15 cellular contexts compared by ENCODE assay signal in genomic region chr3:174132421-174133042, GRCh38.
"Had no signal": no experiment of that assay in that cellular context is flagged by ENCODE, and none has a peak within 500 bp of the region (broad histone marks: within the 10 kb centered on the region; RNA-seq: fewer than 3 reads in every experiment).

No MANE protein-coding gene starts in this region.

- H3K27me3 Mint-ChIP-seq: activated CD4-positive, alpha-beta memory T cell treated with anti-CD3 and anti-CD28 coated beads, Interleukin-2, amount 10 ng/mL, durations not matched to agents 7 days and 5 days; activated naive CD4-positive, alpha-beta T cell treated with anti-CD3 and anti-CD28 coated beads, Interleukin-2, amount 10 ng/mL, durations not matched to agents 7 days and 5 days; activated T-cell treated with anti-CD3 and anti-CD28 coated beads, Interleukin-2, amount 50 U/mL, for 24 hours had no signal

- DNase-seq: activated CD4-positive, alpha-beta memory T cell treated with anti-CD3 and anti-CD28 coated beads, Interleukin-2, amount 10 ng/mL, durations not matched to agents 7 days and 5 days; activated CD4-positive, alpha-beta T cell treated with anti-CD3 and anti-CD28 coated beads for 4 hours; activated naive CD4-positive, alpha-beta T cell treated with anti-CD3 and anti-CD28 coated beads, Interleukin-2, amount 10 ng/mL, durations not matched to agents 7 days and 5 days; activated T-cell treated with anti-CD3 and anti-CD28 coated beads, Interleukin-2, amount 50 U/mL, for 24 hours; ovary; stimulated activated CD4-positive, alpha-beta T cell treated with anti-CD3 and anti-CD28 coated beads, Interleukin-2, amount 100 ng/mL, for 48 hours; stimulated activated naive CD4-positive, alpha-beta T cell; SW 1271; tibial artery; uterus had no signal

- H3K4me3 ChIP-seq: ascending aorta, esophagus muscularis mucosa, neural progenitor cell, ovary, tibial artery, uterus had no signal

- H3K27ac ChIP-seq: ascending aorta, esophagus muscularis mucosa, neural progenitor cell, ovary, tibial artery, uterus had no signal

- H3K27me3 ChIP-seq: ascending aorta, esophagus muscularis mucosa, neural progenitor cell, ovary, tibial artery, uterus had no signal

- H3K4me3 Mint-ChIP-seq: activated CD4-positive, alpha-beta memory T cell treated with anti-CD3 and anti-CD28 coated beads, Interleukin-2, amount 10 ng/mL, durations not matched to agents 7 days and 5 days; activated naive CD4-positive, alpha-beta T cell treated with anti-CD3 and anti-CD28 coated beads, Interleukin-2, amount 10 ng/mL, durations not matched to agents 7 days and 5 days; activated T-cell treated with anti-CD3 and anti-CD28 coated beads, Interleukin-2, amount 50 U/mL, for 24 hours; mesothelial cell of epicardium; neural progenitor cell; WTC11 had no signal

- H3K36me3 ChIP-seq: ascending aorta, esophagus muscularis mucosa, neural progenitor cell, ovary, tibial artery, uterus had no signal

- H3K4me1 Mint-ChIP-seq: activated CD4-positive, alpha-beta memory T cell treated with anti-CD3 and anti-CD28 coated beads, Interleukin-2, amount 10 ng/mL, durations not matched to agents 7 days and 5 days; activated naive CD4-positive, alpha-beta T cell treated with anti-CD3 and anti-CD28 coated beads, Interleukin-2, amount 10 ng/mL, durations not matched to agents 7 days and 5 days; neural progenitor cell had no signal

- H3K27ac Mint-ChIP-seq: activated CD4-positive, alpha-beta memory T cell treated with anti-CD3 and anti-CD28 coated beads, Interleukin-2, amount 10 ng/mL, durations not matched to agents 7 days and 5 days; activated naive CD4-positive, alpha-beta T cell treated with anti-CD3 and anti-CD28 coated beads, Interleukin-2, amount 10 ng/mL, durations not matched to agents 7 days and 5 days; activated T-cell treated with anti-CD3 and anti-CD28 coated beads, Interleukin-2, amount 50 U/mL, for 24 hours; neural progenitor cell; WTC11 had no signal

- H3K9me3 ChIP-seq: ascending aorta, esophagus muscularis mucosa, ovary, tibial artery, uterus had no signal

- H3K4me1 ChIP-seq: ascending aorta, esophagus muscularis mucosa, neural progenitor cell, tibial artery, uterus had no signal

- H3K9me3 Mint-ChIP-seq: activated naive CD4-positive, alpha-beta T cell treated with anti-CD3 and anti-CD28 coated beads, Interleukin-2, amount 10 ng/mL, durations not matched to agents 7 days and 5 days; activated T-cell treated with anti-CD3 and anti-CD28 coated beads, Interleukin-2, amount 50 U/mL, for 24 hours; mesothelial cell of epicardium; neural progenitor cell; WTC11 had no signal

- ATAC-seq: WTC11 had no signal

- H3K36me3 Mint-ChIP-seq: activated naive CD4-positive, alpha-beta T cell treated with anti-CD3 and anti-CD28 coated beads, Interleukin-2, amount 10 ng/mL, durations not matched to agents 7 days and 5 days; mesothelial cell of epicardium; neural progenitor cell; WTC11 had no signal
